8 cellular contexts compared by ENCODE assay signal in genomic region chrX:119942831-119943184, GRCh38. TPM values are rescaled to one million over a fixed set of nuclear protein-coding genes. Genes with fewer than 3 reads are reported as not detected.
DNase-seq lines count a peak whose midpoint lies in the region; ATAC-seq, FAIRE-seq and TF ChIP-seq lines count a peak whose summit lies in the region.

No MANE protein-coding gene starts in this region.

- no peaks in the 10 kb centered on the region for H3K9me3 Mint-ChIP-seq in activated CD4-positive, alpha-beta T cell treated with anti-CD3 and anti-CD28 coated beads, Interleukin-2, amount 10 ng/mL, durations not matched to agents 7 days and 5 days

- ATAC-seq in HG03342 (IDR thresholded peaks at IDR 0.05; ENCODE audit: unreplicated experiment) (peak; percentile 22), GM18520 (IDR thresholded peaks at IDR 0.05; ENCODE audit: unreplicated experiment) (no peak)

- H3K9ac ChIP-seq in kidney (ENCODE audit: low read length in 2 of 2) = peak overlapping the region; percentile 71 to 80

- H3K4me3 ChIP-seq in ascending aorta (peak overlapping the region; percentile 70 to 74), kidney (ENCODE audit: low read length in 2 of 2) (peak overlapping the region; percentile 80 to 92), suprapubic skin (peak overlapping the region; percentile 73)

- peaks cover 22% of the 10 kb centered on the region for H3K4me1 Mint-ChIP-seq in activated CD4-positive, alpha-beta T cell treated with anti-CD3 and anti-CD28 coated beads, Interleukin-2, amount 10 ng/mL, durations not matched to agents 7 days and 5 days

- WGBS in suprapubic skin = 36% methylated on average over 14 of the region's 14 CpGs

- no peak for TF ChIP-seq POLR2A in suprapubic skin (IDR thresholded peaks at IDR 0.05)

- CTCF ChIA-PET in activated CD4-positive, alpha-beta T cell treated with anti-CD3 and anti-CD28 coated beads, Interleukin-2, amount 10 ng/mL, durations not matched to agents 7 days and 5 days (lab: Charles Lee) = interaction anchor here (1.5 kb wide), 1 partner anchor 14 kb away, joined by 3 read pairs; no protein-coding TSS in a partner anchor

- H3K36me3 Mint-ChIP-seq in activated CD4-positive, alpha-beta T cell treated with anti-CD3 and anti-CD28 coated beads, Interleukin-2, amount 10 ng/mL, durations not matched to agents 7 days and 5 days (ENCODE audit: low read depth) = peaks cover 2% of the 10 kb centered on the region

- FAIRE-seq in kidney (lab: Jason Lieb, UNC) = no peak

- peak; percentile 9 for DNase-seq in activated CD4-positive, alpha-beta T cell treated with anti-CD3 and anti-CD28 coated beads, Interleukin-2, amount 10 ng/mL, durations not matched to agents 7 days and 5 days
- DNase-seq in activated CD4-positive, alpha-beta T cell treated with anti-CD3 and anti-CD28 coated beads for 4 hours = no peak
- DNase-seq in ascending aorta (ENCODE audit: low spot score in 2 of 2) = no peak
- no peak for DNase-seq in kidney
- DNase-seq in suprapubic skin (ENCODE audit: low spot score in 2 of 2) = no peak
- DNase-seq in SHP77 treated with DMSO at 0.1 percent for 48 hours (lab: John Stamatoyannopoulos, UW) = no peak

- TF ChIP-seq CTCF in ascending aorta (IDR thresholded peaks at IDR 0.05) = no peak
- TF ChIP-seq CTCF in kidney (IDR thresholded peaks at IDR 0.05; ENCODE audit: borderline replicate concordance, extremely low read depth, insufficient read depth) = no peak
- TF ChIP-seq CTCF in suprapubic skin (IDR thresholded peaks at IDR 0.05) = no peak

- H3K27me3 ChIP-seq in ascending aorta = no peaks in the 10 kb centered on the region
- H3K27me3 ChIP-seq in suprapubic skin = no peaks in the 10 kb centered on the region

- H3K27ac ChIP-seq in ascending aorta (peak overlapping the region; percentile 89 to 91), kidney (ENCODE audit: low read depth in 2 of 2, low read length in 2 of 2) (peak overlapping the region; percentile 74 to 77), suprapubic skin (peak overlapping the region; percentile 95)

- H3K36me3 ChIP-seq in ascending aorta = no peaks in the 10 kb centered on the region
- H3K36me3 ChIP-seq in kidney (ENCODE audit: control insufficient read depth in 1 of 2, insufficient read depth in 2 of 2, low read length in 2 of 2) = no peaks in the 10 kb centered on the region
- no peaks in the 10 kb centered on the region for H3K36me3 ChIP-seq in suprapubic skin

- peaks cover 2% of the 10 kb centered on the region for H3K27me3 Mint-ChIP-seq in activated CD4-positive, alpha-beta T cell treated with anti-CD3 and anti-CD28 coated beads, Interleukin-2, amount 10 ng/mL, durations not matched to agents 7 days and 5 days

- peaks cover 0 to 5% of the 10 kb centered on the region in 2 donors for H3K4me1 ChIP-seq in ascending aorta
- H3K4me1 ChIP-seq in kidney (ENCODE audit: control insufficient read depth in 1 of 2, insufficient read depth in 1 of 2, low read depth in 1 of 2, low read length in 2 of 2) = peaks cover 0 to 2% of the 10 kb centered on the region in 2 donors
- H3K4me1 ChIP-seq in suprapubic skin = peaks cover 13% of the 10 kb centered on the region

- intact Hi-C loops in ascending aorta (cut with DNase I) = loop anchor here (5.0 to 10.0 kb wide), 3 partner anchors 71 to 368 kb away; partner anchors contain the start of genes NDUFA1, RNF113A, RPL39 and UBE2A
- intact Hi-C loops in kidney (cut with DNase I) = no loop called here

- TF ChIP-seq EP300 in suprapubic skin (IDR thresholded peaks at IDR 0.05) = no peak

- H3K9me3 ChIP-seq in ascending aorta = no peaks in the 10 kb centered on the region
- no peaks in the 10 kb centered on the region for H3K9me3 ChIP-seq in kidney (ENCODE audit: control insufficient read depth in 1 of 2, low read length in 2 of 2)
- H3K9me3 ChIP-seq in suprapubic skin = no peaks in the 10 kb centered on the region

- peak overlapping the region; percentile 94 for H3K27ac Mint-ChIP-seq in activated CD4-positive, alpha-beta T cell treated with anti-CD3 and anti-CD28 coated beads, Interleukin-2, amount 10 ng/mL, durations not matched to agents 7 days and 5 days

- peak overlapping the region; percentile 92 for H3K4me3 Mint-ChIP-seq in activated CD4-positive, alpha-beta T cell treated with anti-CD3 and anti-CD28 coated beads, Interleukin-2, amount 10 ng/mL, durations not matched to agents 7 days and 5 days

- POLR2A ChIA-PET in activated CD4-positive, alpha-beta T cell treated with anti-CD3 and anti-CD28 coated beads, Interleukin-2, amount 10 ng/mL, durations not matched to agents 7 days and 5 days (lab: Charles Lee) = no interaction called here

RNA-seq across cellular contexts. Expression of gene NKAP, which starts 0.7 kb away (rescaled TPM):
- 1 to 10 TPM; 7.3 to 8.4 TPM for total RNA-seq in activated CD4-positive, alpha-beta T cell treated with anti-CD3 and anti-CD28 coated beads, Interleukin-2, amount 10 ng/mL, durations not matched to agents 7 days and 5 days
- total RNA-seq in ascending aorta (1.2 TPM), kidney (7.7 TPM), suprapubic skin (10 to 100 TPM in 1 of 4 donors, 1 to 10 TPM in 3; 4.0 to 11.7 (median 6.5) TPM)
- polyA plus RNA-seq in kidney (ENCODE audit: insufficient read depth, low read depth, low replicate concordance) = 9.9 TPM

RNA-seq across cellular contexts. Expression of gene AKAP14, which starts 47.1 kb away (rescaled TPM):
- total RNA-seq in activated CD4-positive, alpha-beta T cell treated with anti-CD3 and anti-CD28 coated beads, Interleukin-2, amount 10 ng/mL, durations not matched to agents 7 days and 5 days = not detected
- total RNA-seq in ascending aorta = not detected
- not detected for total RNA-seq in kidney
- not detected for polyA plus RNA-seq in kidney (ENCODE audit: insufficient read depth, low read depth, low replicate concordance)
- not detected for total RNA-seq in suprapubic skin
